In the genomic region with DNA sequence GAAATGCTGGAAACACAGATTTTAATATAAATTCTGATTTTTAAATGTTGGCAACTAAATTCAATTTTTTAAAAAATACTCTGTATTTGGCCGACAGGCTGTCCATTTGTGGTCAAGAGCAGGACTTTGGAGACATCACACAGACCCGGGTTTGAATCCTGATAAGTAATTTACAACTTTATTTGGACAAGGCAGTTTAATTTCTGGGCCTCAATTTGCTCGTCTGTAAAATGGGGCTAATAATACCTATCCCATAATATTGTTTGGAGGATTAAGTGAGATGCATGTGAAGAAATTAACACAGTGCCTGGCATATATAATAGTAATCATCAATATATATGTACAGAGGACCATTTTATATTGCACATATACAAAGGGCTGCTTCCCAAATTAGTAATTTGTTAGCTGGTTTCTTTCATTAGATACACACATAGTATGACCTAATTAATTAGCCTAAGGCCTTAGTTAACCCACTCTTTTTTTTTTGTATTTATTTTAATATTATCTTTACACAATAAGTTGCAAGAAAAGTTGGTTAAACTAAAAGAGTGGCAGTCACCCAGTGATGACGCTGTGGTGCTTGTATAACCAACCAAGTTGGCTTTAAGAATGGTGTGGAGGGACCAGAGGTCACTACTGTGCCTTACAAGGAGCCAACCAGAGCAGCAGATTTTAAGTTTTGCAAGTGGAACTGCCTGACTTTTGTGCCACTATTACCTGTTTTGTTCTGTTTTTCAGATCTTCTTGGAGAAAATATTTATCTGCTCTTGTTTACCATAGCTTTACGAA, we compare ENCODE assay signal across 8 cellular contexts. TPM values are rescaled to one million over a fixed set of nuclear protein-coding genes. Genes with fewer than 3 reads are reported as not detected.
DNase-seq lines count a peak whose midpoint lies in the region; ATAC-seq lines count a peak whose summit lies in the region.

No MANE protein-coding gene starts in this region.

- no peak for DNase-seq in stimulated activated naive B cell treated with anti-CD40 and anti-IgM and Interleukin-4, amounts not matched to agents 10 μg/mL and 1 μg/mL and 100 μg/mL, for 72 hours
- DNase-seq in ureter (ENCODE audit: low spot score) = no peak
- DNase-seq in KG1 (lab: John Stamatoyannopoulos, UW) = no peak

- ATAC-seq in GM18520 (IDR thresholded peaks at IDR 0.05; ENCODE audit: unreplicated experiment) = peak; percentile 44
- peak; percentile 50 for ATAC-seq in activated T-helper 17 cell treated with anti-CD3 and anti-CD28 coated beads, Interleukin-2, amount 50 U/mL, for 72 hours (replicated peaks)
- ATAC-seq in stimulated activated naive B cell treated with anti-CD40 and anti-IgM and Interleukin-4, amounts not matched to agents 10 μg/mL and 1 μg/mL and 100 μg/mL, for 72 hours (replicated peaks) = no peak

- H3K27ac Mint-ChIP-seq in activated T-helper 17 cell treated with anti-CD3 and anti-CD28 coated beads, Interleukin-2, amount 50 U/mL, for 72 hours = peak overlapping the region; percentile 100
- H3K27ac Mint-ChIP-seq in stimulated activated naive B cell treated with anti-CD40 and anti-IgM and Interleukin-4, amounts not matched to agents 10 μg/mL and 1 μg/mL and 100 μg/mL, for 72 hours = peak overlapping the region; percentile 100

- peak overlapping the region; percentile 100 for H2AFZ ChIP-seq in ACC112 (ENCODE audit: low read length, unreplicated experiment)

- peaks cover 31% of the 10 kb centered on the region for H3K79me2 ChIP-seq in ACC112 (ENCODE audit: control insufficient read depth, insufficient read depth, low read length, unreplicated experiment)

- H3K27me3 ChIP-seq in ACC112 (ENCODE audit: insufficient read depth, low read length) = no peaks in the 10 kb centered on the region
- H3K27me3 ChIP-seq in HUES48 (ENCODE audit: control insufficient read depth, insufficient read depth, low read length) = no peaks in the 10 kb centered on the region
- no peaks in the 10 kb centered on the region for H3K27me3 ChIP-seq in iPS-18a (ENCODE audit: control insufficient read depth, insufficient read depth, low read length)

- no peaks in the 10 kb centered on the region for H3K4me1 ChIP-seq in ACC112 (ENCODE audit: control insufficient read depth, insufficient read depth, low read length, unreplicated experiment)
- peaks cover 13% of the 10 kb centered on the region for H3K4me1 ChIP-seq in HUES48 (ENCODE audit: control insufficient read depth, insufficient read depth, low read length)
- H3K4me1 ChIP-seq in iPS-18a (ENCODE audit: control insufficient read depth, low read depth, low read length) = peaks cover 10% of the 10 kb centered on the region

- no peaks in the 10 kb centered on the region for H3K9me3 ChIP-seq in HUES48 (ENCODE audit: control insufficient read depth, insufficient read depth, low read length)
- no peaks in the 10 kb centered on the region for H3K9me3 ChIP-seq in iPS-18a (ENCODE audit: control insufficient read depth, low read depth, low read length)

- H3K4me3 Mint-ChIP-seq in activated T-helper 17 cell treated with anti-CD3 and anti-CD28 coated beads, Interleukin-2, amount 50 U/mL, for 72 hours = peak overlapping the region; percentile 100
- peak overlapping the region; percentile 97 to 99 for H3K4me3 Mint-ChIP-seq in stimulated activated naive B cell treated with anti-CD40 and anti-IgM and Interleukin-4, amounts not matched to agents 10 μg/mL and 1 μg/mL and 100 μg/mL, for 72 hours

- H3K36me3 ChIP-seq in ACC112 (ENCODE audit: insufficient read depth, low read length) = no peaks in the 10 kb centered on the region
- H3K36me3 ChIP-seq in HUES48 (ENCODE audit: control insufficient read depth, insufficient read depth, low read length) = no peaks in the 10 kb centered on the region; the same call in 1 of the 2 replicates
- no peaks in the 10 kb centered on the region for H3K36me3 ChIP-seq in iPS-18a (ENCODE audit: control insufficient read depth, low read depth, low read length)

- no peaks in the 10 kb centered on the region for H3K9me3 Mint-ChIP-seq in activated T-helper 17 cell treated with anti-CD3 and anti-CD28 coated beads, Interleukin-2, amount 50 U/mL, for 72 hours
- no peaks in the 10 kb centered on the region for H3K9me3 Mint-ChIP-seq in stimulated activated naive B cell treated with anti-CD40 and anti-IgM and Interleukin-4, amounts not matched to agents 10 μg/mL and 1 μg/mL and 100 μg/mL, for 72 hours

- H3K27ac ChIP-seq in ACC112 (ENCODE audit: low read depth, low read length) = peak overlapping the region; percentile 87; the same call in 1 of the 2 replicates
- peak overlapping the region; percentile 85 for H3K27ac ChIP-seq in HUES48 (ENCODE audit: low read depth, low read length)
- no peak overlapping the region for H3K27ac ChIP-seq in iPS-18a (ENCODE audit: low read length)

- H3K27me3 Mint-ChIP-seq in activated T-helper 17 cell treated with anti-CD3 and anti-CD28 coated beads, Interleukin-2, amount 50 U/mL, for 72 hours = no peaks in the 10 kb centered on the region
- H3K27me3 Mint-ChIP-seq in stimulated activated naive B cell treated with anti-CD40 and anti-IgM and Interleukin-4, amounts not matched to agents 10 μg/mL and 1 μg/mL and 100 μg/mL, for 72 hours = no peaks in the 10 kb centered on the region

- H3K4me3 ChIP-seq in ACC112 (ENCODE audit: low read depth, low read length) = peak overlapping the region; percentile 98
- peak overlapping the region; percentile 93 for H3K4me3 ChIP-seq in HUES48 (ENCODE audit: low read depth, low read length)
- H3K4me3 ChIP-seq in iPS-18a (ENCODE audit: low read length) = peak overlapping the region; percentile 100

- H3K9ac ChIP-seq in HUES48 (ENCODE audit: low read depth, low read length) = peak overlapping the region; percentile 86; the same call in 1 of the 2 replicates
- H3K9ac ChIP-seq in iPS-18a (ENCODE audit: low read length) = peak overlapping the region; percentile 88

- peaks cover 42% of the 10 kb centered on the region for H3K4me1 Mint-ChIP-seq in activated T-helper 17 cell treated with anti-CD3 and anti-CD28 coated beads, Interleukin-2, amount 50 U/mL, for 72 hours
- H3K4me1 Mint-ChIP-seq in stimulated activated naive B cell treated with anti-CD40 and anti-IgM and Interleukin-4, amounts not matched to agents 10 μg/mL and 1 μg/mL and 100 μg/mL, for 72 hours = peaks cover 25 to 64% of the 10 kb centered on the region in 2 donors

- H3K36me3 Mint-ChIP-seq in activated T-helper 17 cell treated with anti-CD3 and anti-CD28 coated beads, Interleukin-2, amount 50 U/mL, for 72 hours (ENCODE audit: low read depth) = peaks cover 46% of the 10 kb centered on the region
- H3K36me3 Mint-ChIP-seq in stimulated activated naive B cell treated with anti-CD40 and anti-IgM and Interleukin-4, amounts not matched to agents 10 μg/mL and 1 μg/mL and 100 μg/mL, for 72 hours = peaks cover 16 to 45% of the 10 kb centered on the region in 2 donors

RNA-seq across cellular contexts. Expression of a gene that starts 0.7 kb away (rescaled TPM):
- total RNA-seq in activated T-helper 17 cell treated with anti-CD3 and anti-CD28 coated beads, Interleukin-2, amount 50 U/mL, for 72 hours = 10 to 100 TPM; 25.7 to 32.9 TPM
- total RNA-seq in ureter = 23.0 TPM

RNA-seq across cellular contexts. Expression of a gene that starts 0.8 kb away (rescaled TPM):
- 10 to 100 TPM in 1 of 2 donors, 1 to 10 TPM in 1; 7.8 to 10.9 TPM for total RNA-seq in activated T-helper 17 cell treated with anti-CD3 and anti-CD28 coated beads, Interleukin-2, amount 50 U/mL, for 72 hours
- total RNA-seq in ureter = 9.9 TPM

RNA-seq across cellular contexts. Expression of a gene that starts 30.1 kb away (rescaled TPM):
- 100 to 1,000 TPM in 1 of 2 donors, 10 to 100 TPM in 1; 99.2 to 138 TPM for total RNA-seq in activated T-helper 17 cell treated with anti-CD3 and anti-CD28 coated beads, Interleukin-2, amount 50 U/mL, for 72 hours
- total RNA-seq in ureter = 29.0 TPM

Comparison
In these comparisons a context has a peak if more than half of its experiments do, and no peak if none do; other contexts are left out.
1. ATAC-seq: peak in GM18520 (single experiment) and activated T-helper 17 cell treated with anti-CD3 and anti-CD28 coated beads, Interleukin-2, amount 50 U/mL, for 72 hours (single experiment); none in stimulated activated naive B cell treated with anti-CD40 and anti-IgM and Interleukin-4, amounts not matched to agents 10 μg/mL and 1 μg/mL and 100 μg/mL, for 72 hours (0 of 2).
2. Peak in every context shown above with its lines, with median percentiles within 50 percentile points of each other: H3K4me3 ChIP-seq.